ENCODE assay signal across 1 cellular context in the genomic region with DNA sequence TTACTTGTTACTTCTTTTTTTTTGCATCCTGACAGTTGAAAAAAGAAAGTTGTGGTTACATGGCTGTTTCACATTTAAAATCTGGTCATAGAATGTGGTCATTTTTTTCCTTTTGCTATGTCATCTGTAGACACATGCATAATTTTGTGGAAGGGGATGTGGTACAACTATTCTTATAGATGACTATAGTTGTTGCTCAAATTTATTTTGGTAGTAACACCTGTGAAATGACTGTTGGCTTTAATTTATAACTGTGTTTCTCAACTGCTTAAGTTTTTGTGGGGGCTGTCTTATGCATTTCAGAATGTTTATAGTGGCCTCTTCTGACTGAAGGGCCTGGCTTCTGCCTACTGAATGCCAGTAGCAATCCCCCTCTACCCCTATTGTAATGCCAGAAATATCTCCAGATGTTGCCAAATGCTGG.
A peak's percentile ranks its signal among the peaks of the same experiment; 100 is the strongest.
TF ChIP-seq lines count a peak whose summit lies in the region.

No MANE protein-coding gene starts in this region.

TF ChIP-seq in GM12878, 131 proteins besides CTCF, POLR2A, EP300 and RAD21 (continued from another document and continues in another):
- TF ChIP-seq EED (IDR thresholded peaks at IDR 0.05; ENCODE audit: low read depth): peak; percentile 64; the same call in 1 of the 2 replicates
- TF ChIP-seq NFIC (IDR thresholded peaks at IDR 0.05; ENCODE audit: low read depth, low read length): peak; percentile 100
- peak; percentile 90 for TF ChIP-seq BCL11A (IDR thresholded peaks at IDR 0.05; ENCODE audit: low read depth, low read length)
- TF ChIP-seq RBBP5 (conservative IDR thresholded peaks at IDR 0.05): no peak
- TF ChIP-seq KAT2A (conservative IDR thresholded peaks at IDR 0.05; ENCODE audit: control insufficient read depth, low read depth, low read length): no peak
- no peak for TF ChIP-seq ESRRA (IDR thresholded peaks at IDR 0.05; ENCODE audit: low read length)
- TF ChIP-seq, protein P1, sequence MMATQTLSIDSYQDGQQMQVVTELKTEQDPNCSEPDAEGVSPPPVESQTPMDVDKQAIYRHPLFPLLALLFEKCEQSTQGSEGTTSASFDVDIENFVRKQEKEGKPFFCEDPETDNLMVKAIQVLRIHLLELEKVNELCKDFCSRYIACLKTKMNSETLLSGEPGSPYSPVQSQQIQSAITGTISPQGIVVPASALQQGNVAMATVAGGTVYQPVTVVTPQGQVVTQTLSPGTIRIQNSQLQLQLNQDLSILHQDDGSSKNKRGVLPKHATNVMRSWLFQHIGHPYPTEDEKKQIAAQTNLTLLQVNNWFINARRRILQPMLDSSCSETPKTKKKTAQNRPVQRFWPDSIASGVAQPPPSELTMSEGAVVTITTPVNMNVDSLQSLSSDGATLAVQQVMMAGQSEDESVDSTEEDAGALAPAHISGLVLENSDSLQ (IDR thresholded peaks at IDR 0.05): peak; percentile 61
- TF ChIP-seq BMI1 (IDR thresholded peaks at IDR 0.05; ENCODE audit: borderline replicate concordance): peak; percentile 88
- TF ChIP-seq NR2C1 (IDR thresholded peaks at IDR 0.05): no peak
- no peak for TF ChIP-seq HDGF (IDR thresholded peaks at IDR 0.05)
- no peak for TF ChIP-seq SIX5 (IDR thresholded peaks at IDR 0.05; ENCODE audit: low read depth, low read length, severe bottlenecking)
- peak; percentile 91; the same call in 1 of the 2 replicates for TF ChIP-seq RCOR1 (conservative IDR thresholded peaks at IDR 0.05; ENCODE audit: low read depth, low read length)
- TF ChIP-seq DPF2 (IDR thresholded peaks at IDR 0.05): peak; percentile 92
- TF ChIP-seq HDAC2 (IDR thresholded peaks at IDR 0.05): no peak
- TF ChIP-seq MEF2A (IDR thresholded peaks at IDR 0.05; ENCODE audit: insufficient read depth, low read depth, low read length): peak; percentile 99
- TF ChIP-seq, protein P2, sequence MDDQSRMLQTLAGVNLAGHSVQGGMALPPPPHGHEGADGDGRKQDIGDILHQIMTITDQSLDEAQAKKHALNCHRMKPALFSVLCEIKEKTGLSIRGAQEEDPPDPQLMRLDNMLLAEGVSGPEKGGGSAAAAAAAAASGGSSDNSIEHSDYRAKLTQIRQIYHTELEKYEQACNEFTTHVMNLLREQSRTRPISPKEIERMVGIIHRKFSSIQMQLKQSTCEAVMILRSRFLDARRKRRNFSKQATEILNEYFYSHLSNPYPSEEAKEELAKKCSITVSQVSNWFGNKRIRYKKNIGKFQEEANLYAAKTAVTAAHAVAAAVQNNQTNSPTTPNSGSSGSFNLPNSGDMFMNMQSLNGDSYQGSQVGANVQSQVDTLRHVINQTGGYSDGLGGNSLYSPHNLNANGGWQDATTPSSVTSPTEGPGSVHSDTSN (IDR thresholded peaks at IDR 0.05; ENCODE audit: insufficient replicate concordance, low read depth, low read length): no peak
- TF ChIP-seq KDM1A (IDR thresholded peaks at IDR 0.05; ENCODE audit: borderline replicate concordance): no peak
- TF ChIP-seq SREBF2 (IDR thresholded peaks at IDR 0.05; ENCODE audit: low read length): no peak
- TF ChIP-seq ZZZ3 (IDR thresholded peaks at IDR 0.05; ENCODE audit: control insufficient read depth, insufficient read length, low read depth): no peak
- TF ChIP-seq YBX1 (IDR thresholded peaks at IDR 0.05): no peak
- TF ChIP-seq POLR2AphosphoS2 (IDR thresholded peaks at IDR 0.05; ENCODE audit: low read depth, low read length): no peak
- no peak for TF ChIP-seq RELA (IDR thresholded peaks at IDR 0.05; ENCODE audit: borderline replicate concordance, partially characterized antibody)
- TF ChIP-seq ZNF217 (IDR thresholded peaks at IDR 0.05): peak; percentile 99
- TF ChIP-seq, protein P3, sequence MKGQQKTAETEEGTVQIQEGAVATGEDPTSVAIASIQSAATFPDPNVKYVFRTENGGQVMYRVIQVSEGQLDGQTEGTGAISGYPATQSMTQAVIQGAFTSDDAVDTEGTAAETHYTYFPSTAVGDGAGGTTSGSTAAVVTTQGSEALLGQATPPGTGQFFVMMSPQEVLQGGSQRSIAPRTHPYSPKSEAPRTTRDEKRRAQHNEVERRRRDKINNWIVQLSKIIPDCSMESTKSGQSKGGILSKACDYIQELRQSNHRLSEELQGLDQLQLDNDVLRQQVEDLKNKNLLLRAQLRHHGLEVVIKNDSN (IDR thresholded peaks at IDR 0.05; ENCODE audit: borderline replicate concordance, extremely low read length, insufficient read depth, low read depth, low read length): no peak
- TF ChIP-seq ZBED1 (IDR thresholded peaks at IDR 0.05; ENCODE audit: borderline replicate concordance): peak; percentile 98
- no peak for TF ChIP-seq FOS (IDR thresholded peaks at IDR 0.05; ENCODE audit: borderline replicate concordance, extremely low read depth, insufficient read length)
- TF ChIP-seq, protein P4, sequence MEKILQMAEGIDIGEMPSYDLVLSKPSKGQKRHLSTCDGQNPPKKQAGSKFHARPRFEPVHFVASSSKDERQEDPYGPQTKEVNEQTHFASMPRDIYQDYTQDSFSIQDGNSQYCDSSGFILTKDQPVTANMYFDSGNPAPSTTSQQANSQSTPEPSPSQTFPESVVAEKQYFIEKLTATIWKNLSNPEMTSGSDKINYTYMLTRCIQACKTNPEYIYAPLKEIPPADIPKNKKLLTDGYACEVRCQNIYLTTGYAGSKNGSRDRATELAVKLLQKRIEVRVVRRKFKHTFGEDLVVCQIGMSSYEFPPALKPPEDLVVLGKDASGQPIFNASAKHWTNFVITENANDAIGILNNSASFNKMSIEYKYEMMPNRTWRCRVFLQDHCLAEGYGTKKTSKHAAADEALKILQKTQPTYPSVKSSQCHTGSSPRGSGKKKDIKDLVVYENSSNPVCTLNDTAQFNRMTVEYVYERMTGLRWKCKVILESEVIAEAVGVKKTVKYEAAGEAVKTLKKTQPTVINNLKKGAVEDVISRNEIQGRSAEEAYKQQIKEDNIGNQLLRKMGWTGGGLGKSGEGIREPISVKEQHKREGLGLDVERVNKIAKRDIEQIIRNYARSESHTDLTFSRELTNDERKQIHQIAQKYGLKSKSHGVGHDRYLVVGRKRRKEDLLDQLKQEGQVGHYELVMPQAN (conservative IDR thresholded peaks at IDR 0.05): no peak
- peak; percentile 84 for TF ChIP-seq JUND (IDR thresholded peaks at IDR 0.05; ENCODE audit: low read depth, low read length)
- TF ChIP-seq, protein P5, sequence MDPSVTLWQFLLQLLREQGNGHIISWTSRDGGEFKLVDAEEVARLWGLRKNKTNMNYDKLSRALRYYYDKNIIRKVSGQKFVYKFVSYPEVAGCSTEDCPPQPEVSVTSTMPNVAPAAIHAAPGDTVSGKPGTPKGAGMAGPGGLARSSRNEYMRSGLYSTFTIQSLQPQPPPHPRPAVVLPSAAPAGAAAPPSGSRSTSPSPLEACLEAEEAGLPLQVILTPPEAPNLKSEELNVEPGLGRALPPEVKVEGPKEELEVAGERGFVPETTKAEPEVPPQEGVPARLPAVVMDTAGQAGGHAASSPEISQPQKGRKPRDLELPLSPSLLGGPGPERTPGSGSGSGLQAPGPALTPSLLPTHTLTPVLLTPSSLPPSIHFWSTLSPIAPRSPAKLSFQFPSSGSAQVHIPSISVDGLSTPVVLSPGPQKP (IDR thresholded peaks at IDR 0.05; ENCODE audit: low read depth, low read length): no peak
- peak; percentile 98 for TF ChIP-seq CBFB (IDR thresholded peaks at IDR 0.05; ENCODE audit: low read depth)
- no peak for TF ChIP-seq CEBPZ (IDR thresholded peaks at IDR 0.05; ENCODE audit: low read depth, low read length)
- peak; percentile 83; the same call in 1 of the 2 replicates for TF ChIP-seq CHD2 (IDR thresholded peaks at IDR 0.05; ENCODE audit: borderline replicate concordance, low read depth, low read length)
- peak; percentile 98 for TF ChIP-seq CREM (IDR thresholded peaks at IDR 0.05; ENCODE audit: low read depth)
- TF ChIP-seq, protein P6, sequence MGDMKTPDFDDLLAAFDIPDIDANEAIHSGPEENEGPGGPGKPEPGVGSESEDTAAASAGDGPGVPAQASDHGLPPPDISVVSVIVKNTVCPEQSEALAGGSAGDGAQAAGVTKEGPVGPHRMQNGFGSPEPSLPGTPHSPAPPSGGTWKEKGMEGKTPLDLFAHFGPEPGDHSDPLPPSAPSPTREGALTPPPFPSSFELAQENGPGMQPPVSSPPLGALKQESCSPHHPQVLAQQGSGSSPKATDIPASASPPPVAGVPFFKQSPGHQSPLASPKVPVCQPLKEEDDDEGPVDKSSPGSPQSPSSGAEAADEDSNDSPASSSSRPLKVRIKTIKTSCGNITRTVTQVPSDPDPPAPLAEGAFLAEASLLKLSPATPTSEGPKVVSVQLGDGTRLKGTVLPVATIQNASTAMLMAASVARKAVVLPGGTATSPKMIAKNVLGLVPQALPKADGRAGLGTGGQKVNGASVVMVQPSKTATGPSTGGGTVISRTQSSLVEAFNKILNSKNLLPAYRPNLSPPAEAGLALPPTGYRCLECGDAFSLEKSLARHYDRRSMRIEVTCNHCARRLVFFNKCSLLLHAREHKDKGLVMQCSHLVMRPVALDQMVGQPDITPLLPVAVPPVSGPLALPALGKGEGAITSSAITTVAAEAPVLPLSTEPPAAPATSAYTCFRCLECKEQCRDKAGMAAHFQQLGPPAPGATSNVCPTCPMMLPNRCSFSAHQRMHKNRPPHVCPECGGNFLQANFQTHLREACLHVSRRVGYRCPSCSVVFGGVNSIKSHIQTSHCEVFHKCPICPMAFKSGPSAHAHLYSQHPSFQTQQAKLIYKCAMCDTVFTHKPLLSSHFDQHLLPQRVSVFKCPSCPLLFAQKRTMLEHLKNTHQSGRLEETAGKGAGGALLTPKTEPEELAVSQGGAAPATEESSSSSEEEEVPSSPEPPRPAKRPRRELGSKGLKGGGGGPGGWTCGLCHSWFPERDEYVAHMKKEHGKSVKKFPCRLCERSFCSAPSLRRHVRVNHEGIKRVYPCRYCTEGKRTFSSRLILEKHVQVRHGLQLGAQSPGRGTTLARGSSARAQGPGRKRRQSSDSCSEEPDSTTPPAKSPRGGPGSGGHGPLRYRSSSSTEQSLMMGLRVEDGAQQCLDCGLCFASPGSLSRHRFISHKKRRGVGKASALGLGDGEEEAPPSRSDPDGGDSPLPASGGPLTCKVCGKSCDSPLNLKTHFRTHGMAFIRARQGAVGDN (IDR thresholded peaks at IDR 0.05): no peak
- TF ChIP-seq PAX8 (IDR thresholded peaks at IDR 0.05): no peak
- TF ChIP-seq, protein P7, sequence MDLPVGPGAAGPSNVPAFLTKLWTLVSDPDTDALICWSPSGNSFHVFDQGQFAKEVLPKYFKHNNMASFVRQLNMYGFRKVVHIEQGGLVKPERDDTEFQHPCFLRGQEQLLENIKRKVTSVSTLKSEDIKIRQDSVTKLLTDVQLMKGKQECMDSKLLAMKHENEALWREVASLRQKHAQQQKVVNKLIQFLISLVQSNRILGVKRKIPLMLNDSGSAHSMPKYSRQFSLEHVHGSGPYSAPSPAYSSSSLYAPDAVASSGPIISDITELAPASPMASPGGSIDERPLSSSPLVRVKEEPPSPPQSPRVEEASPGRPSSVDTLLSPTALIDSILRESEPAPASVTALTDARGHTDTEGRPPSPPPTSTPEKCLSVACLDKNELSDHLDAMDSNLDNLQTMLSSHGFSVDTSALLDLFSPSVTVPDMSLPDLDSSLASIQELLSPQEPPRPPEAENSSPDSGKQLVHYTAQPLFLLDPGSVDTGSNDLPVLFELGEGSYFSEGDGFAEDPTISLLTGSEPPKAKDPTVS (IDR thresholded peaks at IDR 0.05; ENCODE audit: low read depth, low read length): no peak
- no peak for TF ChIP-seq RB1 (IDR thresholded peaks at IDR 0.05; ENCODE audit: borderline replicate concordance)
- no peak for TF ChIP-seq NR2C2 (IDR thresholded peaks at IDR 0.05; ENCODE audit: borderline replicate concordance, control insufficient read depth, insufficient read length, low read depth)
- TF ChIP-seq CBX3 (IDR thresholded peaks at IDR 0.05; ENCODE audit: borderline replicate concordance, low read depth): no peak
- TF ChIP-seq NFYA (IDR thresholded peaks at IDR 0.05; ENCODE audit: borderline replicate concordance, low read depth, low read length): no peak
- peak; percentile 97 for TF ChIP-seq MEF2B (IDR thresholded peaks at IDR 0.05; ENCODE audit: partially characterized antibody, poor library complexity, severe bottlenecking)
- TF ChIP-seq, protein P8, sequence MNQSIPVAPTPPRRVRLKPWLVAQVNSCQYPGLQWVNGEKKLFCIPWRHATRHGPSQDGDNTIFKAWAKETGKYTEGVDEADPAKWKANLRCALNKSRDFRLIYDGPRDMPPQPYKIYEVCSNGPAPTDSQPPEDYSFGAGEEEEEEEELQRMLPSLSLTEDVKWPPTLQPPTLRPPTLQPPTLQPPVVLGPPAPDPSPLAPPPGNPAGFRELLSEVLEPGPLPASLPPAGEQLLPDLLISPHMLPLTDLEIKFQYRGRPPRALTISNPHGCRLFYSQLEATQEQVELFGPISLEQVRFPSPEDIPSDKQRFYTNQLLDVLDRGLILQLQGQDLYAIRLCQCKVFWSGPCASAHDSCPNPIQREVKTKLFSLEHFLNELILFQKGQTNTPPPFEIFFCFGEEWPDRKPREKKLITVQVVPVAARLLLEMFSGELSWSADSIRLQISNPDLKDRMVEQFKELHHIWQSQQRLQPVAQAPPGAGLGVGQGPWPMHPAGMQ (IDR thresholded peaks at IDR 0.05; ENCODE audit: borderline replicate concordance): no peak; the same call in 1 of the 2 replicates
- peak; percentile 65 for TF ChIP-seq MXI1 (IDR thresholded peaks at IDR 0.05; ENCODE audit: low read depth, low read length)
- TF ChIP-seq ATF7 (IDR thresholded peaks at IDR 0.05; ENCODE audit: low read depth): peak; percentile 98
- peak; percentile 100 for TF ChIP-seq MTA3 (IDR thresholded peaks at IDR 0.05; ENCODE audit: borderline replicate concordance, low read length)
